Comparison of ENCODE assay signal across 25 cellular contexts in the genomic region with DNA sequence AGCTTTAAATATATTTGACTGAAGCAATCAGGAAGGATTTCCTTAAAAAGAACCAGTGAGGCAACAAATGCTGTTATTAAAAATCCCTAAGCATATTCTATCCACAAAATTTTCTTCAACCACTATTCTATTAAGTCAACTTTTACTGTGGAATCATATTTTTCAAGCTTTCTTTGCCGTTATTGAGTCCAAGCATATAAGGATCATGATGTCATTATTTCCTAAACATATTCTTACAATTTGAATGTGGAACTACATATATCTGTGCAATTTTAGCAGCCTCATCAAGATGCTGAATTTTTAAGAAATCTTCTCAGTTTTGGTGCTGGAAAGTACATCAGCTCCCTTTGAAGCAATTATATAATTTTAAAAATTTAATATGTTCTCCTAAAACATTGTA. TPM values are rescaled to one million over a fixed set of nuclear protein-coding genes. Genes with fewer than 3 reads are reported as not detected.
"Had no signal": no experiment of that assay in that cellular context is flagged by ENCODE, and none has a peak within 500 bp of the region (broad histone marks: within the 10 kb centered on the region; RNA-seq: fewer than 3 reads in every experiment).

No MANE protein-coding gene starts in this region.

- ATAC-seq: K562, Panc1, PC-3, Right ventricle myocardium inferior, SK-N-SH treated with all-trans-retinoic acid at 6 μM for 48 hours had no signal

- DNase-seq: Kasumi-1, MV-4-11, NCI-H1048, NCI-H1105 treated with DMSO at 0.1 percent for 48 hours, NCI-H1417 treated with DMSO at 0.1 percent for 48 hours, NCI-H146, NCI-H1694 treated with DMSO at 0.1 percent for 48 hours, NCI-H1930, NCI-H2081, NCI-H2107, NCI-H2227 treated with DMSO at 0.1 percent for 48 hours, NCI-H446, NCI-H510A, NCI-H524 treated with DMSO at 0.1 percent for 48 hours, NCI-H69, NCI-H774, PC-3, SHP77 treated with DMSO at 0.1 percent for 48 hours, SJCRH30 had no signal

- H3K36me3 ChIP-seq: SJCRH30 had no signal

- H3K9me3 Mint-ChIP-seq: IgD-negative memory B cell had no signal

- H3K9ac ChIP-seq: KMS-11 had no signal

- H3K9me3 ChIP-seq: SJCRH30 had no signal

- H3K27ac ChIP-seq: KMS-11, SJCRH30 had no signal

- H3K27me3 Mint-ChIP-seq: IgD-negative memory B cell had no signal

- H3K4me2 ChIP-seq: KMS-11 had no signal

- H3K27me3 ChIP-seq: SJCRH30 had no signal

- H3K4me1 ChIP-seq: SJCRH30 had no signal

- H3K4me3 ChIP-seq: K562, SJCRH30 had no signal

- FAIRE-seq: K562 had no signal

RNA-seq across cellular contexts. Expression of a gene that starts 5.6 kb away (rescaled TPM):
- total RNA-seq: SJCRH30 had no signal
